In genomic region chr5:135160036-135160675, GRCh38 we compare ENCODE assay signal across 23 cellular contexts.
"Had no signal": no experiment of that assay in that cellular context is flagged by ENCODE, and none has a peak within 500 bp of the region (broad histone marks: within the 10 kb centered on the region; RNA-seq: fewer than 3 reads in every experiment).

No MANE protein-coding gene starts in this region.

- H3K4me3 Mint-ChIP-seq: naive thymus-derived CD8-positive, alpha-beta T cell; nephron progenitor cell; neural progenitor cell; stimulated activated naive B cell treated with anti-CD40 and anti-IgM and Interleukin-4, amounts not matched to agents 10 μg/mL and 1 μg/mL and 100 μg/mL, for 72 hours had no signal

- ATAC-seq: naive thymus-derived CD8-positive, alpha-beta T cell; right lobe of liver; stimulated activated naive B cell treated with anti-CD40 and anti-IgM and Interleukin-4, amounts not matched to agents 10 μg/mL and 1 μg/mL and 100 μg/mL, for 72 hours; stimulated activated naive CD8-positive, alpha-beta T cell treated with anti-CD3 and anti-CD28 coated beads, Interleukin-15, Interleukin-2, amounts not matched to agents 100 U/mL and 50 U/mL, for 24 hours had no signal

- H3K4me2 ChIP-seq: hepatocyte, neural progenitor cell had no signal

- H3K9me3 ChIP-seq: testis, thyroid gland had no signal

- H3K4me1 ChIP-seq: left ventricle myocardium inferior, neural progenitor cell, right atrium auricular region, right lobe of liver, stomach, thyroid gland, transverse colon, uterus had no signal

- H3K79me2 ChIP-seq: hepatocyte had no signal

- H2AFZ ChIP-seq: hepatocyte, neural progenitor cell had no signal

- H3K4me3 ChIP-seq: hepatocyte, left ventricle myocardium inferior, lung, neural progenitor cell, ovary, right atrium auricular region, right lobe of liver, skin epidermis, stomach, testis, thyroid gland, transverse colon, uterus had no signal

- H3K36me3 ChIP-seq: left ventricle myocardium inferior, neural progenitor cell, ovary, right atrium auricular region, right lobe of liver, stomach, thyroid gland, transverse colon, uterus had no signal

- H3K4me1 Mint-ChIP-seq: stimulated activated naive B cell treated with anti-CD40 and anti-IgM and Interleukin-4, amounts not matched to agents 10 μg/mL and 1 μg/mL and 100 μg/mL, for 72 hours had no signal

- H3K27ac ChIP-seq: hepatocyte, left ventricle myocardium inferior, neural progenitor cell, ovary, right atrium auricular region, right lobe of liver, skin epidermis, stomach, testis, thyroid gland, transverse colon, uterus had no signal

- H3K9ac ChIP-seq: neural progenitor cell had no signal

- H3K27ac Mint-ChIP-seq: naive thymus-derived CD8-positive, alpha-beta T cell; nephron progenitor cell; neural progenitor cell; progenitor cell of endocrine pancreas; stimulated activated naive B cell treated with anti-CD40 and anti-IgM and Interleukin-4, amounts not matched to agents 10 μg/mL and 1 μg/mL and 100 μg/mL, for 72 hours had no signal

- DNase-seq: islet precursor cell; left ventricle myocardium inferior; naive thymus-derived CD8-positive, alpha-beta T cell; nephron progenitor cell; ovary; right lobe of liver; stimulated activated CD4-positive, alpha-beta T cell treated with anti-CD3 and anti-CD28 coated beads, Interleukin-12 subunit alpha, Interleukin-12 subunit beta, amount 100 ng/mL, for 4 hours; stimulated activated CD4-positive, alpha-beta T cell treated with anti-CD3 and anti-CD28 coated beads, Interleukin-15, amount 100 ng/mL, for 24 hours; stimulated activated CD4-positive, alpha-beta T cell treated with anti-CD3 and anti-CD28 coated beads, Interleukin-2, amount 100 ng/mL, for 24 hours; stimulated activated CD4-positive, alpha-beta T cell treated with anti-CD3 and anti-CD28 coated beads, Interleukin-4, amount 100 ng/mL, for 1 hour; stimulated activated naive B cell treated with anti-CD40 and anti-IgM and Interleukin-4, amounts not matched to agents 10 μg/mL and 1 μg/mL and 100 μg/mL, for 72 hours; stimulated activated naive CD8-positive, alpha-beta T cell treated with anti-CD3 and anti-CD28 coated beads, Interleukin-15, Interleukin-2, amounts not matched to agents 100 U/mL and 50 U/mL, for 24 hours; stomach; testis; thyroid gland; transverse colon; uterus had no signal

- H3K27me3 ChIP-seq: hepatocyte, ovary, right atrium auricular region, right lobe of liver, stomach, testis, thyroid gland, transverse colon, uterus had no signal

- H3K36me3 Mint-ChIP-seq: neural progenitor cell had no signal
